Comparison of ENCODE assay signal across 8 cellular contexts in the genomic region with DNA sequence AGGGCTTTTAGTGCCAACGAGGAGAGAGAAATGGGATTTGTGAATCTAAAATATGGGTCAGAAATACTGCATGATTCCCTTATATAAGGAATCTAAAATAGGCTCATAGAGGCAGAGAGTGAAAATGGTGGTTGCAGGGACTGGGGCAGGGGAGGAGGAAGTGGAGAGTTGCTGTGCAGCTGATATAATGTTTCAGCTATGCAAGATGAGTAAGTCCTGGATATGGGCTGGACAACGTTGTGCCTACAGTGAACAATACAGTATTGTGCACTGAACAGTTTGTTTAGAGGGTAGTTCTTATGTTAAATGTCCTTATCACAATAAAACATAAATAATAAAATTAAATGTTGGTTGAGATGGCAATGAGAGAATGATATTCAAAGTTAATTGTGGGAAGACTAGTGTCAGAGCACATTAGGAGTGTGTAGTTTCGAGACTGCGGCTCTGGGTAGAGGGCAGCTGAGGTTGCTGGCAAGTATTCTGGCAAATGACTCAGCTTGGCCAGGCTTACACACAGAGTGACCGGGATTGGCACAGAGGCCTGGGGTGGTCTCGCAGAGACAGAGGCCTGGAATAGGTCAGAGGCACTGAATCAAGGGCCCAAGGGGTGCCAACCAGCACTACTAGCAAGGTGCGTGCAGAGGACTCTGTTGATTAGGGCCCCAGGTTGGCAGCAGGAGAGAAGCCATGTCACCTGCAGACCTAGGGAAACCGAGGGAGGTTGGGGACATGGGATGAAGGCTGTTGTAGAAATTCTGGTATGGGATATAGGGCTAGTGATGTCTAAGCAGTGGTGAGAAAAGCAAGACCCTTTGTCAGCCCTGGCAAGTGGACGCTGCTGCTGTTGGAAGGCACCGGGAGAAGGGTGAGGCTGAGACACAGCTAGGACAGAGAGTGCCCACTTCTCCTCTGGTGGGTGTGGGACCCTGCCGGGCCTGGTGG. TPM values are rescaled to one million over a fixed set of nuclear protein-coding genes. Genes with fewer than 3 reads are reported as not detected.
DNase-seq lines count a peak whose midpoint lies in the region; ATAC-seq, FAIRE-seq and TF ChIP-seq lines count a peak whose summit lies in the region.
"Had no signal": no experiment of that assay in that cellular context is flagged by ENCODE, and none has a peak within 500 bp of the region (broad histone marks: within the 10 kb centered on the region; RNA-seq: fewer than 3 reads in every experiment).

No MANE protein-coding gene starts in this region.

- peaks cover 10% of the 10 kb centered on the region for H3K79me2 ChIP-seq in GM12878 (ENCODE audit: control insufficient read depth, insufficient read depth, low read length)

- peaks cover 0 to 4% of the 10 kb centered on the region in 2 experiments; a peak in 3 of 4 replicates for H3K36me3 ChIP-seq in GM12878 (ENCODE audit: control insufficient read depth in 2 of 2, insufficient read depth in 2 of 2, low read length in 1 of 2)

- ATAC-seq in GM18909 (IDR thresholded peaks at IDR 0.05; ENCODE audit: poor library complexity, unreplicated experiment) (peak; percentile 56), HG03565 (IDR thresholded peaks at IDR 0.05; ENCODE audit: unreplicated experiment) (peak; percentile 67), GM12878 (peak; percentile 76)

- in situ Hi-C loops in GM12878 (cut with MboI) = no loop called here

- intact Hi-C loops in GM12878 (cut with micrococcal nuclease; ENCODE audit: unreplicated experiment) = no loop called here
- intact Hi-C loops in activated T-helper 2 cell treated with anti-CD3 and anti-CD28 coated beads, Interferon-gamma antibody, Interleukin-2, Interleukin-4, amounts not matched to agents 10 μg/mL and 5 μg/mL and 100 μg/mL, durations not matched to agents 14 hours and 24 hours and 36 hours (cut with micrococcal nuclease) = no loop called here

- peaks cover 39% of the 10 kb centered on the region for H3K4me1 ChIP-seq in GM12878 (ENCODE audit: control insufficient read depth, insufficient read depth, low read length)

- TF ChIP-seq POLR2A in GM12878 (IDR thresholded peaks at IDR 0.05; ENCODE audit: low read depth, low read length) = no peak

- peak overlapping the region; percentile 57 for H3K4me2 ChIP-seq in GM12878 (ENCODE audit: control insufficient read depth, insufficient read depth)

- peaks cover 40% of the 10 kb centered on the region for H3K4me1 Mint-ChIP-seq in type B pancreatic cell (ENCODE audit: unreplicated experiment)
- peaks cover 24% of the 10 kb centered on the region for H3K4me1 Mint-ChIP-seq in activated T-helper 2 cell treated with anti-CD3 and anti-CD28 coated beads, Interferon-gamma antibody, Interleukin-2, Interleukin-4, amounts not matched to agents 10 μg/mL and 5 μg/mL and 100 μg/mL, durations not matched to agents 14 hours and 24 hours and 36 hours (ENCODE audit: low read depth)

- TSS peak; percentile 33 for BruUV-seq in GM12878 (replicated peaks; lab: Mats Ljungman, UMichigan)

- H3K27ac Mint-ChIP-seq in type B pancreatic cell = peak overlapping the region; percentile 99
- no peak overlapping the region for H3K27ac Mint-ChIP-seq in activated T-helper 2 cell treated with anti-CD3 and anti-CD28 coated beads, Interferon-gamma antibody, Interleukin-2, Interleukin-4, amounts not matched to agents 10 μg/mL and 5 μg/mL and 100 μg/mL, durations not matched to agents 14 hours and 24 hours and 36 hours

- no peaks in the 10 kb centered on the region for H3K9me3 ChIP-seq in GM12878 (replicated peaks; ENCODE audit: control insufficient read depth, insufficient read depth, low read length)

- FAIRE-seq in GM12878 (lab: Jason Lieb, UNC) = peak; percentile 88
- FAIRE-seq: TTC549 had no signal

- peak overlapping the region; percentile 47 for H3K27ac ChIP-seq in GM12878 (ENCODE audit: control insufficient read depth, insufficient read depth)

- no peaks in the 10 kb centered on the region for H3K27me3 ChIP-seq in GM12878 (replicated peaks in 1 of 2; ENCODE audit: control insufficient read depth in 2 of 2, insufficient read depth in 2 of 2, low read length in 1 of 2)

- peak overlapping the region; percentile 28; the same call in 1 of the 2 replicates for H2AFZ ChIP-seq in GM12878 (ENCODE audit: control insufficient read depth, low read depth, low read length)

- H3K36me3 Mint-ChIP-seq in type B pancreatic cell = peaks cover 3% of the 10 kb centered on the region
- no peaks in the 10 kb centered on the region for H3K36me3 Mint-ChIP-seq in activated T-helper 2 cell treated with anti-CD3 and anti-CD28 coated beads, Interferon-gamma antibody, Interleukin-2, Interleukin-4, amounts not matched to agents 10 μg/mL and 5 μg/mL and 100 μg/mL, durations not matched to agents 14 hours and 24 hours and 36 hours (ENCODE audit: low read depth)

- no peaks in the 10 kb centered on the region for H4K20me1 ChIP-seq in GM12878 (ENCODE audit: control insufficient read depth, insufficient read depth)

- 71% methylated on average over 11 of the region's 11 CpGs for WGBS in GM12878 (ENCODE audit: insufficient coverage, insufficient replicate concordance, low lambda C conversion rate, missing lambda C conversion rate)

- H3K9me3 Mint-ChIP-seq in type B pancreatic cell = no peaks in the 10 kb centered on the region
- H3K9me3 Mint-ChIP-seq in activated T-helper 2 cell treated with anti-CD3 and anti-CD28 coated beads, Interferon-gamma antibody, Interleukin-2, Interleukin-4, amounts not matched to agents 10 μg/mL and 5 μg/mL and 100 μg/mL, durations not matched to agents 14 hours and 24 hours and 36 hours = no peaks in the 10 kb centered on the region

- H3K9ac ChIP-seq in GM12878 (ENCODE audit: control insufficient read depth, insufficient read depth, low read length) = no peak overlapping the region

- no peak for TF ChIP-seq EP300 in GM12878 (IDR thresholded peaks at IDR 0.05; ENCODE audit: borderline replicate concordance in 1 of 2, control insufficient read depth in 1 of 2, low read depth in 2 of 2, low read length in 2 of 2)

- no peak for TF ChIP-seq RAD21 in GM12878 (IDR thresholded peaks at IDR 0.05; ENCODE audit: insufficient read depth, low read depth, low read length)

- DNase-seq in GM12878 (ENCODE audit: low read depth, low spot score) = no peak
- peak; percentile 93 for DNase-seq in kidney tubule cell (ENCODE audit: low spot score)
- DNase-seq in type B pancreatic cell (ENCODE audit: extremely low spot score, unreplicated experiment) = no peak
- DNase-seq in DMS114 treated with DMSO at 0.1 percent for 48 hours (lab: John Stamatoyannopoulos, UW; ENCODE audit: unreplicated experiment) = no peak
- DNase-seq in activated T-helper 2 cell treated with anti-CD3 and anti-CD28 coated beads, Interferon-gamma antibody, Interleukin-2, Interleukin-4, amounts not matched to agents 10 μg/mL and 5 μg/mL and 100 μg/mL, durations not matched to agents 14 hours and 24 hours and 36 hours (ENCODE audit: low spot score) = no peak

- POLR2A ChIA-PET in GM12878 (lab: Charles Lee) = interaction anchor here (1.1 to 7.4 kb wide), 5 partner anchors 12 to 49 kb away, joined by 3 to 110 read pairs (median 6); no protein-coding TSS in a partner anchor

- peak overlapping the region; percentile 23 for H3K4me3 Mint-ChIP-seq in type B pancreatic cell
- H3K4me3 Mint-ChIP-seq in activated T-helper 2 cell treated with anti-CD3 and anti-CD28 coated beads, Interferon-gamma antibody, Interleukin-2, Interleukin-4, amounts not matched to agents 10 μg/mL and 5 μg/mL and 100 μg/mL, durations not matched to agents 14 hours and 24 hours and 36 hours (ENCODE audit: low read depth) = no peak overlapping the region

- no peak overlapping the region for H3K4me3 ChIP-seq in GM12878

- CTCF ChIA-PET in GM12878 (lab: Yijun Ruan, JAX) = interaction anchor here (0.9 to 10.1 kb wide), 8 partner anchors 9 to 75 kb away, joined by 3 to 181 read pairs (median 4); no protein-coding TSS in a partner anchor

- TF ChIP-seq CTCF in GM12878 (IDR thresholded peaks at IDR 0.05 in 2 of 3, conservative IDR thresholded peaks at IDR 0.05 in 1 of 3; ENCODE audit: control insufficient read depth in 2 of 3, extremely low read depth in 1 of 3, insufficient read depth in 1 of 3, low read depth in 3 of 3, low read length in 3 of 3) (no peak), type B pancreatic cell (conservative IDR thresholded peaks at IDR 0.05) (no peak)

- no peaks in the 10 kb centered on the region for H3K27me3 Mint-ChIP-seq in type B pancreatic cell
- H3K27me3 Mint-ChIP-seq in activated T-helper 2 cell treated with anti-CD3 and anti-CD28 coated beads, Interferon-gamma antibody, Interleukin-2, Interleukin-4, amounts not matched to agents 10 μg/mL and 5 μg/mL and 100 μg/mL, durations not matched to agents 14 hours and 24 hours and 36 hours (ENCODE audit: low read depth) = peaks cover 3% of the 10 kb centered on the region

- RAD21 ChIA-PET in GM12878 (lab: Charles Lee; ENCODE audit: unreplicated experiment) = interaction anchor here (0.6 to 7.7 kb wide), 6 partner anchors 14 to 48 kb away, joined by 4 to 124 read pairs (median 6); no protein-coding TSS in a partner anchor

- SMC1A ChIA-PET in GM12878 (lab: Charles Lee; ENCODE audit: uncharacterized antibody, unreplicated experiment) = interaction anchor here (1.0 to 5.2 kb wide), 6 partner anchors 13 to 49 kb away, joined by 3 to 43 read pairs (median 20); partner anchors contain the start of gene ZNF22

RNA-seq across cellular contexts. Expression of gene DEPP1, which starts 2.8 kb away (rescaled TPM):
- total RNA-seq in GM12878 (2013; cell fraction: nucleolus; rRNA removed) = 23.8 and 31.1 TPM in 2 replicates
- total RNA-seq in GM12878 (2014; rRNA removed) = 7.8 and 8.4 TPM in 2 replicates
- 5.6 and 5.7 TPM in 2 replicates for total RNA-seq in GM12878 (2014; rRNA removed; fragmentation: Illumina TruSeq; extraction: Trizol)
- total RNA-seq in GM12878 (2021) = 8.6 and 8.9 TPM in 2 replicates
- polyA plus RNA-seq in GM12878 (2011; ENCODE audit: low read depth) = 1.2 TPM
- 2.4 and 4.5 TPM in 2 replicates for polyA plus RNA-seq in GM12878 (2011; rRNA removed)
- polyA plus RNA-seq in GM12878 (2011; cell fraction: cytosol; rRNA removed) = 5.2 and 6.2 TPM in 2 replicates
- polyA plus RNA-seq in GM12878 (2011; cell fraction: nucleus; rRNA removed) = 3.0 and 3.7 TPM in 2 replicates
- 2.1 and 4.4 TPM in 2 replicates for polyA plus RNA-seq in GM12878 (2012)
- 3.8 and 6.1 TPM in 2 replicates for polyA plus RNA-seq in GM12878 (2014; fragmentation: Illumina TruSeq; extraction: Trizol)
- polyA plus RNA-seq in GM12878 (2014; fragmentation: Nextera tagmentation; extraction: Ambion mirVana) = 1 to 10 TPM; 1.7 to 1.8 TPM
- polyA plus RNA-seq in GM12878 (2014; rRNA removed) = 8.5 TPM in 2 replicates
- 10 to 100 TPM; 11.0 to 12.1 TPM for polyA plus RNA-seq in GM12878 (2016; fragmentation: Nextera tagmentation; extraction: Ambion mirVana)
- 6.1 and 8.3 TPM in 2 replicates for polyA minus RNA-seq in GM12878 (2011; rRNA and poly(A)+ RNA removed)
- polyA minus RNA-seq in GM12878 (2011; cell fraction: cytosol; rRNA and poly(A)+ RNA removed) = 2.6 and 3.1 TPM in 2 replicates
- 8.7 and 10.1 TPM in 2 replicates for polyA minus RNA-seq in GM12878 (2011; cell fraction: nucleus; rRNA and poly(A)+ RNA removed)
- 25.7 and 53.0 TPM in 2 replicates for total RNA-seq in type B pancreatic cell (ENCODE audit: low replicate concordance)
- total RNA-seq in activated T-helper 2 cell treated with anti-CD3 and anti-CD28 coated beads, Interferon-gamma antibody, Interleukin-2, Interleukin-4, amounts not matched to agents 10 μg/mL and 5 μg/mL and 100 μg/mL, durations not matched to agents 14 hours and 24 hours and 36 hours = 0.64 and 1.5 TPM in 2 replicates

RNA-seq across cellular contexts. Expression of gene ZNF22, which starts 19.3 kb away (rescaled TPM):
- total RNA-seq in GM12878 (2013; cell fraction: nucleolus; rRNA removed) = 15.8 and 16.7 TPM in 2 replicates
- total RNA-seq in GM12878 (2014; rRNA removed) (31.1 and 42.1 TPM in 2 replicates), GM12878 (2014; rRNA removed; fragmentation: Illumina TruSeq; extraction: Trizol) (44.2 and 44.5 TPM in 2 replicates), GM12878 (2021) (31.1 and 34.7 TPM in 2 replicates), type B pancreatic cell (ENCODE audit: low replicate concordance) (23.5 and 39.0 TPM in 2 replicates)
- 20.2 TPM for polyA plus RNA-seq in GM12878 (2011; ENCODE audit: low read depth)
- polyA plus RNA-seq in GM12878 (2011; rRNA removed) (33.1 and 49.3 TPM in 2 replicates), GM12878 (2014; fragmentation: Illumina TruSeq; extraction: Trizol) (43.4 and 59.1 TPM in 2 replicates), GM12878 (2014; fragmentation: Nextera tagmentation; extraction: Ambion mirVana) (10 to 100 TPM; 47.4 to 74.4 TPM), GM12878 (2014; rRNA removed) (26.7 and 32.3 TPM in 2 replicates), GM12878 (2016; fragmentation: Nextera tagmentation; extraction: Ambion mirVana) (10 to 100 TPM; 47.2 to 48.4 TPM)
- 10.8 and 12.9 TPM in 2 replicates for polyA plus RNA-seq in GM12878 (2011; cell fraction: cytosol; rRNA removed)
- 11.1 and 11.3 TPM in 2 replicates for polyA plus RNA-seq in GM12878 (2011; cell fraction: nucleus; rRNA removed)
- 21.5 and 21.7 TPM in 2 replicates for polyA plus RNA-seq in GM12878 (2012)
- 8.3 and 8.7 TPM in 2 replicates for polyA minus RNA-seq in GM12878 (2011; rRNA and poly(A)+ RNA removed)
- 4.4 and 5.1 TPM in 2 replicates for polyA minus RNA-seq in GM12878 (2011; cell fraction: cytosol; rRNA and poly(A)+ RNA removed)
- 5.2 and 6.5 TPM in 2 replicates for polyA minus RNA-seq in GM12878 (2011; cell fraction: nucleus; rRNA and poly(A)+ RNA removed)
- 24.6 and 25.6 TPM in 2 replicates for total RNA-seq in activated T-helper 2 cell treated with anti-CD3 and anti-CD28 coated beads, Interferon-gamma antibody, Interleukin-2, Interleukin-4, amounts not matched to agents 10 μg/mL and 5 μg/mL and 100 μg/mL, durations not matched to agents 14 hours and 24 hours and 36 hours

RNA-seq across cellular contexts. Expression of gene RASSF4, which starts 21.8 kb away (rescaled TPM):
- total RNA-seq in GM12878 (2013; cell fraction: nucleolus; rRNA removed) = 175 and 194 TPM in 2 replicates
- total RNA-seq in GM12878 (2014; rRNA removed) (15.6 and 16.5 TPM in 2 replicates), GM12878 (2014; rRNA removed; fragmentation: Illumina TruSeq; extraction: Trizol) (10.9 and 11.9 TPM in 2 replicates), GM12878 (2021) (20.0 and 21.1 TPM in 2 replicates), type B pancreatic cell (ENCODE audit: low replicate concordance) (22.7 and 27.9 TPM in 2 replicates)
- polyA plus RNA-seq in GM12878 (2011; ENCODE audit: low read depth) = 9.8 TPM
- polyA plus RNA-seq in GM12878 (2011; rRNA removed) (50.8 and 71.1 TPM in 2 replicates), GM12878 (2014; fragmentation: Illumina TruSeq; extraction: Trizol) (6.3 and 10.7 TPM in 2 replicates), GM12878 (2014; fragmentation: Nextera tagmentation; extraction: Ambion mirVana) (1 to 10 TPM; 3.7 to 4.0 TPM), GM12878 (2014; rRNA removed) (17.1 and 19.4 TPM in 2 replicates), GM12878 (2016; fragmentation: Nextera tagmentation; extraction: Ambion mirVana) (10 to 100 TPM; 17.1 to 19.1 TPM)
- polyA plus RNA-seq in GM12878 (2011; cell fraction: cytosol; rRNA removed) = 55.8 and 83.7 TPM in 2 replicates
- polyA plus RNA-seq in GM12878 (2011; cell fraction: nucleus; rRNA removed) = 307 and 389 TPM in 2 replicates
- 16.9 and 18.3 TPM in 2 replicates for polyA plus RNA-seq in GM12878 (2012)
- 45.6 and 75.7 TPM in 2 replicates for polyA minus RNA-seq in GM12878 (2011; rRNA and poly(A)+ RNA removed)
- 17.1 and 19.4 TPM in 2 replicates for polyA minus RNA-seq in GM12878 (2011; cell fraction: cytosol; rRNA and poly(A)+ RNA removed)
- 66.4 and 98.8 TPM in 2 replicates for polyA minus RNA-seq in GM12878 (2011; cell fraction: nucleus; rRNA and poly(A)+ RNA removed)
- total RNA-seq in activated T-helper 2 cell treated with anti-CD3 and anti-CD28 coated beads, Interferon-gamma antibody, Interleukin-2, Interleukin-4, amounts not matched to agents 10 μg/mL and 5 μg/mL and 100 μg/mL, durations not matched to agents 14 hours and 24 hours and 36 hours = 0.66 and 1.7 TPM in 2 replicates
